ENCODE assay signal across 1 cellular context in the genomic region with DNA sequence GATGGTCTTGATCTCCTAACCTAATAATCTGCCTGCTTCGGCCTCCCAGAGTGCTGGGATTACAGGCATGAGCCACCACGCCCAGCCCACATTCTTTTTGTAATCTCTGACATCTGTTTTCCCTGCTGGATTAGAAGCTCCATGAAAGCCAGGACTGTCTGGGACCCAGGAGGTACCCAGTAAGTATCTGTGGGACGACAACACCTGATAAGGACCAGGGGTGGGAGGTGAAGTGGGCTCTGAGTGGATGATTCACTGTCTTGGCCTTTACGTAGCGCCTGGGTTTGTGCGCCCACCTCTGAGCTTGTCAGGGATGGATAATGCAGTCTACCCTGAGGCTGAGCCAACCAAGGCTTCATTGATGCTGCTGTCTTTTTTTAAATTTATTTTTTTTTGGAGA.
TF ChIP-seq lines count a peak whose summit lies in the region.

No MANE protein-coding gene starts in this region.

TF ChIP-seq in K562, 482 proteins besides CTCF, POLR2A, EP300 and RAD21:
- no peak for TF ChIP-seq KLF16 (IDR thresholded peaks at IDR 0.05)
- TF ChIP-seq HCFC1 (IDR thresholded peaks at IDR 0.05; ENCODE audit: low read depth, low read length): no peak
- no peak for TF ChIP-seq ZNF143 (CRISPR knock-in tag; IDR thresholded peaks at IDR 0.05)
- peak; percentile 31; the same call in 1 of the 2 replicates for TF ChIP-seq CBFA2T2 (conservative IDR thresholded peaks at IDR 0.05)
- no peak for TF ChIP-seq FOSL1 (tag; conservative IDR thresholded peaks at IDR 0.05)
- TF ChIP-seq, protein P1, sequence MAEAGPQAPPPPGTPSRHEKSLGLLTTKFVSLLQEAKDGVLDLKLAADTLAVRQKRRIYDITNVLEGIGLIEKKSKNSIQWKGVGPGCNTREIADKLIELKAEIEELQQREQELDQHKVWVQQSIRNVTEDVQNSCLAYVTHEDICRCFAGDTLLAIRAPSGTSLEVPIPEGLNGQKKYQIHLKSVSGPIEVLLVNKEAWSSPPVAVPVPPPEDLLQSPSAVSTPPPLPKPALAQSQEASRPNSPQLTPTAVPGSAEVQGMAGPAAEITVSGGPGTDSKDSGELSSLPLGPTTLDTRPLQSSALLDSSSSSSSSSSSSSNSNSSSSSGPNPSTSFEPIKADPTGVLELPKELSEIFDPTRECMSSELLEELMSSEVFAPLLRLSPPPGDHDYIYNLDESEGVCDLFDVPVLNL (CRISPR knock-in tag; IDR thresholded peaks at IDR 0.05; ENCODE audit: low read depth): no peak
- 0 out of 2 replicates have a peak, but pooled peaks have one; percentile 19 for TF ChIP-seq ARID1B (IDR thresholded peaks at IDR 0.05)
- TF ChIP-seq CBFA2T3 (IDR thresholded peaks at IDR 0.05): peak; percentile 32
- TF ChIP-seq ASH1L (IDR thresholded peaks at IDR 0.05; ENCODE audit: borderline replicate concordance, low read depth, partially characterized antibody): no peak
- no peak for TF ChIP-seq ZNF695 (CRISPR knock-in tag; IDR thresholded peaks at IDR 0.05)
- TF ChIP-seq EGR1 (conservative IDR thresholded peaks at IDR 0.05): peak; percentile 35; the same call in 1 of the 2 replicates
